In the genomic region with DNA sequence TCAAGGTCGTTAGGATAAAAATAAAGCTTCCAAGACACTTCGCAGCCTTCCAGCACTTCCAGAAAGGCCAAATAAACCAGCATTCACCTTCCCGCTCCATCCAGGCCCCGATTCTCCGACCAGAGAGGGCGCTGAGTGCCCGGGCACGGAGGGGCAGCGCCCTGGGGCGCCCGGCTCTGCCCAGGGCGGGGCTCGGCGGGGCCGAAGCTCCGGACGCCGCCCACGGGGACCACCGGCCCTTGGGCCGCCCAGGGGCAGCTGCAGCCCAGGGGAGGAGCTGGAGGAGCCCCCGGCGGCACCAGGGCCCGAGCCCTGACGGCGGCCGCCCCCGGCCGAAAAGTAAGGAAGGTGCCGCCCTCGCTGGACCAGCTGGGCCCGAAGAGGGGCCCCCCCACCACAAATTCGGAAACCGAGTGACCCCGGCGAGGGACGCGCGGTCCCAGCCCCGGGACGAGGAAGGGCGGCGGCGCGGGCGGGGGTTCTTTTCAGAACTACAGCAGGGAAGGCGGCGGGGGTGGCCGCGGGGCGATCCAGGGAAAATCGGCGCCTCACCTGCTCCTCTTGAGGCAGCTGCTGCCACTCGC, we compare ENCODE assay signal across 8 cellular contexts. TPM values are rescaled to one million over a fixed set of nuclear protein-coding genes. Genes with fewer than 3 reads are reported as not detected.
DNase-seq lines count a peak whose midpoint lies in the region; ATAC-seq and TF ChIP-seq lines count a peak whose summit lies in the region.

No MANE protein-coding gene starts in this region.

- DNase-seq in Caco-2 (peak in 1 of 2 experiments; percentile 71), SK-N-MC (ENCODE audit: low read depth, low spot score) (no peak), astrocyte of the cerebellum (ENCODE audit: low read depth) (no peak), hepatic stellate cell (ENCODE audit: low spot score) (peak; percentile 64), putamen (ENCODE audit: low spot score) (peak; percentile 79), mesenteric fat pad (ENCODE audit: low spot score) (no peak)

- no peaks in the 10 kb centered on the region for H3K36me3 Mint-ChIP-seq in Caco-2 (ENCODE audit: insufficient read depth, unreplicated experiment)

- intact Hi-C loops in Caco-2 (cut with micrococcal nuclease; ENCODE audit: unreplicated experiment), result loop anchor here (1.0 to 2.0 kb wide), 3 partner anchors 10 to 68 kb away; a partner anchor contains a TSS

- H3K9me3 Mint-ChIP-seq in Caco-2 (ENCODE audit: unreplicated experiment), result no peaks in the 10 kb centered on the region

- in situ Hi-C loops in astrocyte of the cerebellum (cut with HindIII; ENCODE audit: low sequenced_read_pairs), result no loop called here

- POLR2A ChIA-PET in Caco-2 (lab: Charles Lee), result interaction anchor here (3.2 kb wide), 1 partner anchor 11 kb away, joined by 32 read pairs; a partner anchor contains a TSS

- H3K27me3 Mint-ChIP-seq in Caco-2 (ENCODE audit: insufficient read depth, unreplicated experiment), result no peaks in the 10 kb centered on the region

- ATAC-seq in GM19351 (IDR thresholded peaks at IDR 0.05; ENCODE audit: unreplicated experiment), result peak; percentile 26
- ATAC-seq in HG03521 (IDR thresholded peaks at IDR 0.05; ENCODE audit: unreplicated experiment), result peak; percentile 23

- H3K4me3 ChIP-seq in Caco-2 (ENCODE audit: low read depth, low read length) (peak overlapping the region; percentile 92), SK-N-MC (peak overlapping the region; percentile 95), astrocyte of the cerebellum (ENCODE audit: low read depth, low read length) (peak overlapping the region; percentile 60)

- H3K4me3 Mint-ChIP-seq in Caco-2 (ENCODE audit: unreplicated experiment), result peak overlapping the region; percentile 82

- no peaks in the 10 kb centered on the region for H3K27me3 ChIP-seq in Caco-2 (replicated peaks; ENCODE audit: control insufficient read depth, insufficient read depth, low read length)

- no TSS peak for BruUV-seq in Caco-2 (replicated peaks; lab: Mats Ljungman, UMichigan)

- H3K4me1 ChIP-seq in Caco-2, result peaks cover 19% of the 10 kb centered on the region

- peak overlapping the region; percentile 76 for H3K27ac ChIP-seq in SK-N-MC

- peaks cover 18% of the 10 kb centered on the region for H3K4me1 Mint-ChIP-seq in Caco-2 (ENCODE audit: low read depth, unreplicated experiment)

- peak in 1 of 2 experiments; percentile 59 for TF ChIP-seq CTCF in Caco-2 (IDR thresholded peaks at IDR 0.05; ENCODE audit: insufficient read depth in 1 of 2, low read depth in 1 of 2, low read length in 1 of 2, severe bottlenecking in 1 of 2, unreplicated experiment in 1 of 2)
- TF ChIP-seq CTCF in astrocyte of the cerebellum (IDR thresholded peaks at IDR 0.05; ENCODE audit: low read depth, low read length, missing control alignments), result peak; percentile 36

- H3K9me3 ChIP-seq in Caco-2 (no peaks in the 10 kb centered on the region), SK-N-MC (ENCODE audit: low read depth, low read length) (no peaks in the 10 kb centered on the region)

- CTCF ChIA-PET in Caco-2 (lab: Charles Lee), result interaction anchor here (0.8 to 2.9 kb wide), 5 partner anchors 11 to 97 kb away, joined by 3 to 15 read pairs (median 7); a partner anchor contains a TSS

- H3K9ac ChIP-seq in SK-N-MC (ENCODE audit: insufficient read length), result peak overlapping the region; percentile 93

- peak overlapping the region; percentile 67 for H3K27ac Mint-ChIP-seq in Caco-2 (ENCODE audit: unreplicated experiment)

- H3K36me3 ChIP-seq in Caco-2 (ENCODE audit: control insufficient read depth, insufficient read depth, low read length) (no peaks in the 10 kb centered on the region), SK-N-MC (ENCODE audit: insufficient read depth, low read length) (peaks cover 4% of the 10 kb centered on the region; the same call in 1 of the 2 replicates)

RNA-seq across cellular contexts. Expression of a gene that starts 0.3 kb away (rescaled TPM):
- total RNA-seq in Caco-2 (2022), result 50.2 and 55.1 TPM in 2 replicates
- total RNA-seq in mesenteric fat pad, result 123 TPM

RNA-seq across cellular contexts. Expression of a gene that starts 10.5 kb away (rescaled TPM):
- 162 and 179 TPM in 2 replicates for total RNA-seq in Caco-2 (2022)
- total RNA-seq in mesenteric fat pad, result 267 TPM

RNA-seq across cellular contexts. Expression of a gene that starts 56.6 kb away (rescaled TPM):
- total RNA-seq in Caco-2 (2022), result 50.9 and 57.9 TPM in 2 replicates
- total RNA-seq in mesenteric fat pad, result 399 TPM

Comparison
In these comparisons a context has a peak if more than half of its experiments do, and no peak if none do; other contexts are left out.
1. DNase-seq: peak in hepatic stellate cell (single experiment) and putamen (single experiment); none in SK-N-MC (single experiment), astrocyte of the cerebellum (single experiment) and mesenteric fat pad (single experiment).
2. Peak in every context shown above with its lines, with median percentiles within 50 percentile points of each other: H3K4me3 ChIP-seq.